ENCODE assay signal across 21 cellular contexts in genomic region chr6:160135922-160136655, GRCh38. TPM values are rescaled to one million over a fixed set of nuclear protein-coding genes. Genes with fewer than 3 reads are reported as not detected.
DNase-seq lines count a peak whose midpoint lies in the region; ATAC-seq and TF ChIP-seq lines count a peak whose summit lies in the region.
"Had no signal": no experiment of that assay in that cellular context is flagged by ENCODE, and none has a peak within 500 bp of the region (broad histone marks: within the 10 kb centered on the region; RNA-seq: fewer than 3 reads in every experiment).

No MANE protein-coding gene starts in this region.

- H3K4me1 ChIP-seq in liver (ENCODE audit: control insufficient read depth in 4 of 4, insufficient read depth in 4 of 4, low read length in 3 of 4) (peaks cover 29 to 87% (median 61%) of the 10 kb centered on the region in 4 donors), upper lobe of right lung (no peaks in the 10 kb centered on the region)
- H3K4me1 ChIP-seq: BE2C had no signal

- CTCF ChIA-PET in activated CD8-positive, alpha-beta memory T cell treated with anti-CD3 and anti-CD28 coated beads, Interleukin-2, amount 10 ng/mL, durations not matched to agents 7 days and 5 days (lab: Charles Lee), result interaction anchor here (0.8 to 3.1 kb wide), 3 partner anchors 26 to 397 kb away, joined by 3 to 31 read pairs (median 28); no protein-coding TSS in a partner anchor

- peaks cover 11% of the 10 kb centered on the region for H3K4me1 Mint-ChIP-seq in activated CD8-positive, alpha-beta memory T cell treated with anti-CD3 and anti-CD28 coated beads, Interleukin-2, amount 10 ng/mL, durations not matched to agents 7 days and 5 days

- peak overlapping the region in 1 of 2 donors; percentile 4 for H3K9ac ChIP-seq in liver (ENCODE audit: low read depth in 1 of 2, low read length in 2 of 2)

- in situ Hi-C loops in brain microvascular endothelial cell (cut with HindIII; ENCODE audit: low pct_ligation_motif_present, low sequenced_read_pairs), result no loop called here

- no peaks in the 10 kb centered on the region for H3K27me3 ChIP-seq in liver (ENCODE audit: control insufficient read depth in 4 of 4, insufficient read depth in 4 of 4, low read length in 3 of 4)
- no peaks in the 10 kb centered on the region for H3K27me3 ChIP-seq in upper lobe of right lung
- no peaks in the 10 kb centered on the region for H3K27me3 ChIP-seq in brain microvascular endothelial cell (replicated peaks)
- H3K27me3 ChIP-seq: BE2C had no signal

- no peak for TF ChIP-seq CTCF in liver (IDR thresholded peaks at IDR 0.05; ENCODE audit: low read depth, low read length, missing input control)
- no peak for TF ChIP-seq CTCF in upper lobe of right lung (IDR thresholded peaks at IDR 0.05)
- TF ChIP-seq CTCF in brain microvascular endothelial cell (IDR thresholded peaks at IDR 0.05; ENCODE audit: low read depth, low read length, missing control alignments), result no peak

- H3K36me3 ChIP-seq in liver (ENCODE audit: control insufficient read depth in 4 of 4, insufficient read depth in 3 of 4, low read depth in 1 of 4, low read length in 3 of 4), result peaks cover 0 to 10% (median 2%) of the 10 kb centered on the region in 4 donors
- H3K36me3 ChIP-seq in upper lobe of right lung, result no peaks in the 10 kb centered on the region
- H3K36me3 ChIP-seq in brain microvascular endothelial cell (replicated peaks), result no peaks in the 10 kb centered on the region
- H3K36me3 ChIP-seq: BE2C had no signal

- 77% methylated on average over 20 of the region's 20 CpGs for WGBS in liver

- H3K27ac Mint-ChIP-seq in activated CD8-positive, alpha-beta memory T cell treated with anti-CD3 and anti-CD28 coated beads, Interleukin-2, amount 10 ng/mL, durations not matched to agents 7 days and 5 days, result no peak overlapping the region

- peak; percentile 40 for DNase-seq in activated CD8-positive, alpha-beta memory T cell treated with anti-CD3 and anti-CD28 coated beads for 24 hours
- no peak for DNase-seq in activated CD8-positive, alpha-beta memory T cell treated with anti-CD3 and anti-CD28 coated beads, Interleukin-2, amount 10 ng/mL, durations not matched to agents 7 days and 5 days
- peak; percentile 47 for DNase-seq in NCI-H69 (lab: John Stamatoyannopoulos, UW)
- peak; percentile 30 for DNase-seq in upper lobe of right lung
- no peak for DNase-seq in NCI-H1417 treated with DMSO at 0.1 percent for 48 hours (lab: John Stamatoyannopoulos, UW)
- no peak for DNase-seq in activated effector memory CD4-positive, alpha-beta T cell treated with anti-CD3 and anti-CD28 coated beads, Interleukin-2, amount 50 U/mL, for 16 hours
- no peak for DNase-seq in brain microvascular endothelial cell
- DNase-seq: BE2C; CD4-positive, alpha-beta memory T cell; DMS53; EL; KG1; NCI-H1105 treated with DMSO at 0.1 percent for 48 hours; NCI-H187 treated with DMSO at 0.1 percent for 48 hours; NCI-H526 treated with DMSO at 0.1 percent for 48 hours had no signal

- intact Hi-C loops in upper lobe of right lung (cut with DNase I), result loop anchor here (10.0 kb wide), 1 partner anchor 319 kb away; no protein-coding TSS in a partner anchor

- H3K4me3 Mint-ChIP-seq in activated CD8-positive, alpha-beta memory T cell treated with anti-CD3 and anti-CD28 coated beads, Interleukin-2, amount 10 ng/mL, durations not matched to agents 7 days and 5 days, result no peak overlapping the region
- H3K4me3 Mint-ChIP-seq: CD4-positive, alpha-beta memory T cell had no signal

- no peak for TF ChIP-seq RAD21 in liver (IDR thresholded peaks at IDR 0.05)

- H3K9me3 ChIP-seq in liver (ENCODE audit: control insufficient read depth in 4 of 4, low read length in 3 of 4) (no peaks in the 10 kb centered on the region), upper lobe of right lung (no peaks in the 10 kb centered on the region)
- H3K9me3 ChIP-seq: BE2C had no signal

- H3K27ac ChIP-seq in liver (ENCODE audit: low read depth in 1 of 2, low read length in 2 of 2) (peak overlapping the region; percentile 73 to 92), upper lobe of right lung (no peak overlapping the region), brain microvascular endothelial cell (no peak overlapping the region)
- H3K27ac ChIP-seq: SK-N-MC had no signal

- no peaks in the 10 kb centered on the region for H3K9me3 Mint-ChIP-seq in activated CD8-positive, alpha-beta memory T cell treated with anti-CD3 and anti-CD28 coated beads, Interleukin-2, amount 10 ng/mL, durations not matched to agents 7 days and 5 days (ENCODE audit: low read depth)
- H3K9me3 Mint-ChIP-seq: CD4-positive, alpha-beta memory T cell had no signal

- H3K27me3 Mint-ChIP-seq in activated CD8-positive, alpha-beta memory T cell treated with anti-CD3 and anti-CD28 coated beads, Interleukin-2, amount 10 ng/mL, durations not matched to agents 7 days and 5 days, result no peaks in the 10 kb centered on the region
- H3K27me3 Mint-ChIP-seq: CD4-positive, alpha-beta memory T cell had no signal

- H3K4me3 ChIP-seq in liver (ENCODE audit: low read depth in 1 of 3, low read length in 3 of 3) (no peak overlapping the region), upper lobe of right lung (no peak overlapping the region), brain microvascular endothelial cell (ENCODE audit: low read depth, low read length) (no peak overlapping the region)
- H3K4me3 ChIP-seq: GM12878, SK-N-MC had no signal

- no peak for ATAC-seq in activated CD8-positive, alpha-beta memory T cell treated with anti-CD3 and anti-CD28 coated beads, Interleukin-2, amount 10 ng/mL, durations not matched to agents 7 days and 5 days
- no peak for ATAC-seq in upper lobe of right lung
- ATAC-seq: GM12878, Right ventricle myocardium inferior had no signal

- H3K36me3 Mint-ChIP-seq in activated CD8-positive, alpha-beta memory T cell treated with anti-CD3 and anti-CD28 coated beads, Interleukin-2, amount 10 ng/mL, durations not matched to agents 7 days and 5 days, result no peaks in the 10 kb centered on the region
- H3K36me3 Mint-ChIP-seq: CD4-positive, alpha-beta memory T cell had no signal

TF ChIP-seq in liver, 16 proteins besides CTCF, POLR2A, EP300 and RAD21:
- TF ChIP-seq RXRA (IDR thresholded peaks at IDR 0.05) (peak in 1 of 2 donors; percentile 11), EGR1 (IDR thresholded peaks at IDR 0.05; ENCODE audit: low read depth in 2 of 2) (no peak)

RNA-seq across cellular contexts. Expression of gene SLC22A1, which starts 14.5 kb away (rescaled TPM):
- 1 to 10 TPM in 1 of 2 experiments, under 1 TPM in 1; 0.82 to 1.6 TPM for total RNA-seq in activated CD8-positive, alpha-beta memory T cell treated with anti-CD3 and anti-CD28 coated beads, Interleukin-2, amount 10 ng/mL, durations not matched to agents 7 days and 5 days
- total RNA-seq in liver (100 to 1,000 TPM in 1 of 2 donors, under 1 TPM in 1; 0.79 to 407 TPM), upper lobe of right lung (2.7 TPM)
- 1,000 to 10,000 TPM in 1 of 2 donors, 100 to 1,000 TPM in 1; 471 to 1,107 TPM for polyA plus RNA-seq in liver
- total RNA-seq: H4, OCI-LY7 had no signal

Comparison
In these comparisons a context has a peak if more than half of its experiments do, and no peak if none do; other contexts are left out.
1. DNase-seq: peak in activated CD8-positive, alpha-beta memory T cell treated with anti-CD3 and anti-CD28 coated beads for 24 hours (single experiment), NCI-H69 (single experiment) and upper lobe of right lung (single experiment); none in activated CD8-positive, alpha-beta memory T cell treated with anti-CD3 and anti-CD28 coated beads, Interleukin-2, amount 10 ng/mL, durations not matched to agents 7 days and 5 days (single experiment), NCI-H1417 treated with DMSO at 0.1 percent for 48 hours (single experiment), activated effector memory CD4-positive, alpha-beta T cell treated with anti-CD3 and anti-CD28 coated beads, Interleukin-2, amount 50 U/mL, for 16 hours (single experiment) and brain microvascular endothelial cell (single experiment).
2. H3K27ac ChIP-seq: peak in liver (2 of 2); none in upper lobe of right lung (single experiment) and brain microvascular endothelial cell (single experiment).